Comparison of ENCODE assay signal across 8 cellular contexts in the genomic region with DNA sequence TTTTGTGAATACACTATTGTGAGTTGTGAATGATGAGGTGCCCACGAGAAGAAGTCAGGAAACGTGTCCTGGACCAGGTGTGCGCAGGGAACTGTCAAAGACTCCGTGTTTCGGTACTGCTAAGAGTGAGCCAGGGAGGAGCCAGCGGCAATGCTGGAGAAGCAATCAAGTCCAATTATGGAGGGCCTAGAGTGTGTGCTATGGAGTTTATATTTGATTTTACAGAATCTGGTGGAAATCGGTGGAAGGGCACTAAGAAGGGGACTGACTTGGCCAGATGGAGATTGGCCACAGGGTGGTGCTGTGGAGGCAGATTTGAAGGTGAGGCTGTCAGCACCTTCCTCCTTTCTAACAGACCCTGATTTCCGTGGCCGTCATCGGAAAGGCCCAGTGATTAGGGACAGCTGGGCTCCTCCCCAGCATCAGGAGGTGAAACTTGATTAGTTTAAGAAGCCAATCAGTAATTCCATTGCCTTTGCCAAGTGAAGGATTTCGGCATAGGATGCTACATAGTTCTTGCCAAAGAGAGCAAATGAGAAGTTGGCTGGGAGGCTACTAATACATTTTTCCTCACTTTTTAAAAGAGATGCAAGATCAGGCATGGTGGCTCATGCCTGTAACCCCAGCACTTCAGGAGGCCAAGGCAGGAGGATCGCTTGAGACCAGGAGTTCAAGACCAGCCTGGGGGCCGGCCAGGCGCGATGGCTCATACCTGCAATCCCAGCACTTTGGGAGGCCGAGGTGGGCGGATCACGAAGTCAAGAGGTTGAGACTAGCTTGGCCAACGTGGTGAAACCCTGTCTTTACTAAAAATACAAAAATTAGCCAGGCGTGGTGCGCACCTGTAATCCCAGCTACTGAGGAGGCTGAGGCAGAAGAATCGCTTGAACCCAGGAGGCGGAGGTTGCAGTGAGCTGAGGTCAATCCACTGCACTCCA. TPM values are rescaled to one million over a fixed set of nuclear protein-coding genes. Genes with fewer than 3 reads are reported as not detected.
DNase-seq lines count a peak whose midpoint lies in the region; ATAC-seq, FAIRE-seq and TF ChIP-seq lines count a peak whose summit lies in the region.

No MANE protein-coding gene starts in this region.

- in situ Hi-C loops in G401 (cut with HindIII; ENCODE audit: low sequenced_read_pairs): no loop called here

- ATAC-seq in HG02852 (IDR thresholded peaks at IDR 0.05; ENCODE audit: unreplicated experiment) (peak; percentile 64), HG02840 (IDR thresholded peaks at IDR 0.05; ENCODE audit: low FRiP score, unreplicated experiment) (no peak)

- H3K4me1 Mint-ChIP-seq in MCF 10A (ENCODE audit: insufficient read depth, unreplicated experiment): no peaks in the 10 kb centered on the region

- DNase-seq in G401 (ENCODE audit: low spot score) (peak; percentile 90), NCI-H2227 (lab: John Stamatoyannopoulos, UW; ENCODE audit: unreplicated experiment) (peak; percentile 82), MCF 10A (ENCODE audit: unreplicated experiment) (peak; percentile 78)
- peak; percentile 73 to 79 for DNase-seq in stimulated activated CD4-positive, alpha-beta T cell treated with anti-CD3 and anti-CD28 coated beads, Interleukin-1b, Interleukin-23, amount 100 ng/mL, for 1 hour (ENCODE audit: low read depth in 2 of 2)

- no peak overlapping the region for H3K27ac ChIP-seq in VCaP

- intact Hi-C loops in MCF 10A (cut with micrococcal nuclease): loop anchor here (1.0 to 2.0 kb wide), 4 partner anchors 43 to 464 kb away; a partner anchor contains a TSS

- H3K27me3 Mint-ChIP-seq in MCF 10A (ENCODE audit: insufficient read depth, unreplicated experiment): no peaks in the 10 kb centered on the region

- peak overlapping the region; percentile 13 for H3K27ac Mint-ChIP-seq in MCF 10A (ENCODE audit: low read depth, unreplicated experiment)

- peak; percentile 74 for FAIRE-seq in islet of Langerhans (lab: Jason Lieb, UNC)

- H3K4me3 Mint-ChIP-seq in MCF 10A (ENCODE audit: unreplicated experiment): no peak overlapping the region

- POLR2A ChIA-PET in MCF 10A (lab: Yijun Ruan, JAX): interaction anchor here (1.2 to 1.9 kb wide), 2 partner anchors 29 to 176 kb away, joined by 3 to 7 read pairs; a partner anchor contains a TSS

- BruUV-seq in MCF 10A (replicated peaks; lab: Mats Ljungman, UMichigan): no TSS peak

- no peaks in the 10 kb centered on the region for H3K9me3 Mint-ChIP-seq in MCF 10A (ENCODE audit: unreplicated experiment)

- H3K36me3 Mint-ChIP-seq in MCF 10A (ENCODE audit: insufficient read depth, unreplicated experiment): no peaks in the 10 kb centered on the region

- CTCF ChIA-PET in MCF 10A (lab: Yijun Ruan, JAX): interaction anchor here (0.6 to 3.0 kb wide), 26 partner anchors 9 to 719 kb away, joined by 3 to 14 read pairs (median 3); a partner anchor contains a TSS

- peak; percentile 90 for TF ChIP-seq CTCF in VCaP (conservative IDR thresholded peaks at IDR 0.05)
- TF ChIP-seq CTCF in MCF 10A (IDR thresholded peaks at IDR 0.05; ENCODE audit: unreplicated experiment): peak; percentile 81

RNA-seq across cellular contexts. Expression of a gene that starts 7.0 kb away (rescaled TPM):
- total RNA-seq in G401 (2014; rRNA removed; shearing (Covaris generic)): 0.18 and 0.27 TPM in 2 replicates
- total RNA-seq in MCF 10A (2022): 0.56 and 0.79 TPM in 2 replicates

RNA-seq across cellular contexts. Expression of a gene that starts 27.7 kb away (rescaled TPM):
- 1.1 and 1.3 TPM in 2 replicates for total RNA-seq in G401 (2014; rRNA removed; shearing (Covaris generic))
- 11.7 and 15.5 TPM in 2 replicates for total RNA-seq in MCF 10A (2022)

RNA-seq across cellular contexts. Expression of a gene that starts 28.9 kb away (rescaled TPM):
- total RNA-seq in G401 (2014; rRNA removed; shearing (Covaris generic)): 2.9 and 14.6 TPM in 2 replicates
- total RNA-seq in MCF 10A (2022): not detected in 2 replicates

RNA-seq across cellular contexts. Expression of a gene that starts 35.8 kb away (rescaled TPM):
- 8.0 and 8.5 TPM in 2 replicates for total RNA-seq in G401 (2014; rRNA removed; shearing (Covaris generic))
- total RNA-seq in MCF 10A (2022): 47.2 and 68.0 TPM in 2 replicates

RNA-seq across cellular contexts. Expression of a gene that starts 48.0 kb away (rescaled TPM):
- 2.2 and 2.3 TPM in 2 replicates for total RNA-seq in G401 (2014; rRNA removed; shearing (Covaris generic))
- 0.35 and 0.49 TPM in 2 replicates for total RNA-seq in MCF 10A (2022)
